ENCODE assay signal across 11 cellular contexts in the genomic region with DNA sequence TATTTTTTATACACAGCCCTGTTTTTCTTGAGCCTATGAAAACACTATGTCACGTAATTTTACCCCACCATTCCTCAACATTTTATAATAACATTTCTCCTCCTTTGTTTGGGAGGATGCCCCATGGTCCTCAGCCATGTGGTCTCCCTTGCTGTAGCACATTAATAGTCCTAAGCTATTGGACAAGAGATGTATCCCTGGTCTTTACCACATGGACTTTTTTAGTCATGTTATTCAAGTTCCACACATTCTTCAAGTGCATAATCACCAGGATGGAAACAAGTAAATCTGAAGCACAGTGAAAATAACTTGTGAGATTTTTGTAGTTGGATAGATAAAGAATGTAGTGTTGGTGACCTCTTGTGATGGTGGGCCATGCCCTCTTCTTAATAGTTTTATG. TPM values are rescaled to one million over a fixed set of nuclear protein-coding genes. Genes with fewer than 3 reads are reported as not detected.
A peak's percentile ranks its signal among the peaks of the same experiment; 100 is the strongest.
DNase-seq lines count a peak whose midpoint lies in the region; TF ChIP-seq lines count a peak whose summit lies in the region.
"Had no signal": no experiment of that assay in that cellular context is flagged by ENCODE, and none has a peak within 500 bp of the region (broad histone marks: within the 10 kb centered on the region; RNA-seq: fewer than 3 reads in every experiment).

No MANE protein-coding gene starts in this region.

- H3K27ac ChIP-seq in SJSA1 (peak overlapping the region; percentile 97), sigmoid colon (no peak overlapping the region)
- H3K27ac ChIP-seq: upper lobe of left lung had no signal

- TF ChIP-seq CTCF in AG09319 (IDR thresholded peaks at IDR 0.05; ENCODE audit: low read depth, low read length) (no peak), sigmoid colon (IDR thresholded peaks at IDR 0.05) (no peak)

- peak; percentile 67 for DNase-seq in AG09319 (ENCODE audit: extremely low read depth, low read depth)
- peak; percentile 65 to 90 for DNase-seq in SJSA1 (ENCODE audit: low read depth in 1 of 2, low spot score in 2 of 2)
- DNase-seq in iris pigment epithelial cell (ENCODE audit: low read depth) = peak; percentile 97
- DNase-seq in T-helper 9 cell = no peak
- DNase-seq in sigmoid colon = no peak
- no peak for DNase-seq in NCI-H2171 (lab: John Stamatoyannopoulos, UW)
- DNase-seq: activated CD4-positive, CD25-positive, alpha-beta regulatory T cell treated with anti-CD3 and anti-CD28 coated beads, Interleukin-2, amount 50 U/mL, for 72 hours; CD4-positive, CD25-positive, alpha-beta regulatory T cell; NCI-H1417 treated with DMSO at 0.1 percent for 48 hours; OCI-M1; upper lobe of left lung had no signal

- 63 to 76% methylated on average over 1 of the region's 1 CpG for WGBS in sigmoid colon, 2 donors

- no peak for TF ChIP-seq POLR2A in sigmoid colon (IDR thresholded peaks at IDR 0.05)

- H3K9me3 ChIP-seq in SJSA1 (replicated peaks) (peaks cover 6% of the 10 kb centered on the region; the same call in 1 of the 2 replicates), sigmoid colon (no peaks in the 10 kb centered on the region)
- H3K9me3 ChIP-seq: upper lobe of left lung had no signal

- intact Hi-C loops in sigmoid colon (cut with DNase I) = no loop called here

- TF ChIP-seq EP300 in sigmoid colon (IDR thresholded peaks at IDR 0.05) = no peak

- H3K4me3 ChIP-seq in SJSA1 (no peak overlapping the region), sigmoid colon (no peak overlapping the region)
- H3K4me3 ChIP-seq: upper lobe of left lung had no signal

- H3K4me1 ChIP-seq in SJSA1 (replicated peaks) (peaks cover 79% of the 10 kb centered on the region), sigmoid colon (peaks cover 0 to 21% (median 9%) of the 10 kb centered on the region in 4 donors)
- H3K4me1 ChIP-seq: upper lobe of left lung had no signal

- H3K27me3 ChIP-seq in SJSA1 (replicated peaks) (no peaks in the 10 kb centered on the region), sigmoid colon (no peaks in the 10 kb centered on the region)
- H3K27me3 ChIP-seq: upper lobe of left lung had no signal

- H3K36me3 ChIP-seq in SJSA1 = no peaks in the 10 kb centered on the region
- no peaks in the 10 kb centered on the region for H3K36me3 ChIP-seq in sigmoid colon
- H3K36me3 ChIP-seq: upper lobe of left lung had no signal

RNA-seq across cellular contexts. Expression of gene KRTAP2-3, which starts 2.1 kb away (rescaled TPM):
- not detected in 2 replicates for total RNA-seq in SJSA1 (2014; rRNA removed; shearing (Covaris generic))
- total RNA-seq in sigmoid colon = not detected
- polyA plus RNA-seq in sigmoid colon = not detected
- total RNA-seq: CD4-positive, CD25-positive, alpha-beta regulatory T cell; upper lobe of left lung had no signal
- polyA plus RNA-seq: CD4-positive, CD25-positive, alpha-beta regulatory T cell had no signal

RNA-seq across cellular contexts. Expression of gene KRTAP2-4, which starts 3.7 kb away (rescaled TPM):
- not detected in 2 replicates for total RNA-seq in SJSA1 (2014; rRNA removed; shearing (Covaris generic))
- not detected for total RNA-seq in sigmoid colon
- polyA plus RNA-seq in sigmoid colon = not detected
- total RNA-seq: CD4-positive, CD25-positive, alpha-beta regulatory T cell; upper lobe of left lung had no signal
- polyA plus RNA-seq: CD4-positive, CD25-positive, alpha-beta regulatory T cell had no signal

RNA-seq across cellular contexts. Expression of gene KRTAP2-2, which starts 6.9 kb away (rescaled TPM):
- total RNA-seq in SJSA1 (2014; rRNA removed; shearing (Covaris generic)) = not detected in 2 replicates
- total RNA-seq in sigmoid colon = not detected
- polyA plus RNA-seq in sigmoid colon = not detected
- total RNA-seq: CD4-positive, CD25-positive, alpha-beta regulatory T cell; upper lobe of left lung had no signal
- polyA plus RNA-seq: CD4-positive, CD25-positive, alpha-beta regulatory T cell had no signal

RNA-seq across cellular contexts. Expression of gene KRTAP2-1, which starts 14.9 kb away (rescaled TPM):
- total RNA-seq in SJSA1 (2014; rRNA removed; shearing (Covaris generic)) = not detected in 2 replicates
- not detected for total RNA-seq in sigmoid colon
- not detected for polyA plus RNA-seq in sigmoid colon
- total RNA-seq: CD4-positive, CD25-positive, alpha-beta regulatory T cell; upper lobe of left lung had no signal
- polyA plus RNA-seq: CD4-positive, CD25-positive, alpha-beta regulatory T cell had no signal

RNA-seq across cellular contexts. Expression of gene KRTAP1-1, which starts 20.7 kb away (rescaled TPM):
- not detected in 2 replicates for total RNA-seq in SJSA1 (2014; rRNA removed; shearing (Covaris generic))
- total RNA-seq in sigmoid colon = not detected
- polyA plus RNA-seq in sigmoid colon = not detected
- total RNA-seq: CD4-positive, CD25-positive, alpha-beta regulatory T cell; upper lobe of left lung had no signal
- polyA plus RNA-seq: CD4-positive, CD25-positive, alpha-beta regulatory T cell had no signal

Comparison
In these comparisons a context has a peak if more than half of its experiments do, and no peak if none do; other contexts are left out.
1. DNase-seq: peak in AG09319 (single experiment), SJSA1 (2 of 2) and iris pigment epithelial cell (single experiment); none in T-helper 9 cell (single experiment), sigmoid colon (single experiment) and NCI-H2171 (single experiment).